In the genomic region with DNA sequence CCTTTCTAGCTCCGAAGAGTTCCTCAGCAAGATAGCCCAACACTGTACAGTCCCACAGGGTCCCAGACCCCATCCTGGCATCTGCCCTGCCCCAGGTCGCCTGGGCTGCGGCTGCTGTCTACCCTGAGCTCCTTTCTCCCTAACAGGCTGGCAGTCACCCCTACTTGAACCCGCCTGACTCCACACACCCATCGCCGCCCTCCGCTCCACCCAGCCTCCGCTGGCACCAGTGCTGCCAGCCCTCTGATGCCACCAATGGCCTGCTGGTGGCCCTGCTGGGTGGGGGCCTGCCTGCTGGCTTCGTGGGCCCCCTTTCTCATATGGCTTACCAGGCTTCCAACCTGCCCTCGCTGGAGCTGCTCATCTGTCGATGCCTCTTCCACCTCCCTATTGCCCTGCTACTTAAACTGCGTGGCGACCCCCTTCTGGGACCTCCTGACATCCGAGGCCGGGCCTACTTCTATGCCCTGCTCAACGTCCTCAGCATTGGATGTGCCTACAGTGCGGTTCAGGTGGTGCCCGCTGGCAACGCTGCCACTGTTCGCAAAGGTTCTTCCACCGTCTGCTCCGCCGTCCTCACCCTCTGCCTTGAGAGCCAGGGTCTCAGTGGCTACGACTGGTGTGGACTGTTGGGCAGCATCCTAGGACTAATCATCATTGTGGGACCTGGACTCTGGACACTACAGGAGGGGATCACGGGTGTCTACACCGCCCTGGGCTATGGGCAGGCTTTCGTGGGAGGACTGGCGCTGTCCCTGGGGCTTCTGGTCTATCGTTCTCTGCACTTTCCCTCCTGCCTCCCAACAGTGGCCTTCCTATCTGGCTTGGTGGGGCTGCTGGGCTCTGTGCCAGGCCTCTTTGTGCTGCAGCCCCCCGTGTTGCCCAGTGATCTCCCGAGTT, we compare ENCODE assay signal across 7 cellular contexts. TPM values are rescaled to one million over a fixed set of nuclear protein-coding genes. Genes with fewer than 3 reads are reported as not detected.
DNase-seq lines count a peak whose midpoint lies in the region; ATAC-seq and TF ChIP-seq lines count a peak whose summit lies in the region.
"Not testable (repeated sequence)": the region's sequence is repeated elsewhere in the genome, so short reads cannot be mapped to it uniquely, and the experiment has no call there.
"Had no signal": no experiment of that assay in that cellular context is flagged by ENCODE, and none has a peak within 500 bp of the region (broad histone marks: within the 10 kb centered on the region; RNA-seq: fewer than 3 reads in every experiment).

No MANE protein-coding gene starts in this region.

- H3F3A ChIP-seq in smooth muscle cell (ENCODE audit: low read depth) = peaks cover 10% of the 10 kb centered on the region

- H4K20me1 ChIP-seq in smooth muscle cell (ENCODE audit: low read depth) = peaks cover 38% of the 10 kb centered on the region

- not testable (repeated sequence) for TF ChIP-seq CTCF in mesothelial cell of epicardium (IDR thresholded peaks at IDR 0.05; ENCODE audit: unreplicated experiment); smooth muscle cell (IDR thresholded peaks at IDR 0.05; ENCODE audit: borderline replicate concordance, insufficient read depth, poor library complexity, severe bottlenecking)

- H3K4me1 ChIP-seq in smooth muscle cell (ENCODE audit: low read depth) = peaks cover 32% of the 10 kb centered on the region

- H3K27ac ChIP-seq in KOPT-K1 (ENCODE audit: low read depth, low read length, poor library complexity, severe bottlenecking) (peak overlapping the region; percentile 99), smooth muscle cell (ENCODE audit: low read depth) (peak overlapping the region; percentile 100)

- H2AFZ ChIP-seq in smooth muscle cell (ENCODE audit: low read depth) = not testable (repeated sequence)

- not testable (repeated sequence) for ATAC-seq in activated T-helper 17 cell treated with anti-CD3 and anti-CD28 coated beads, Interleukin-2, amount 50 U/mL, for 72 hours (replicated peaks); effector memory CD8-positive, alpha-beta T cell (replicated peaks)

- H3K36me3 ChIP-seq in KOPT-K1 (ENCODE audit: insufficient read depth, low read length); smooth muscle cell (ENCODE audit: low read depth): not testable (repeated sequence)

- peak overlapping the region; percentile 100 for H3K27ac Mint-ChIP-seq in activated T-helper 17 cell treated with anti-CD3 and anti-CD28 coated beads, Interleukin-2, amount 50 U/mL, for 72 hours
- peak overlapping the region; percentile 100 for H3K27ac Mint-ChIP-seq in effector memory CD8-positive, alpha-beta T cell
- peak overlapping the region; percentile 100 for H3K27ac Mint-ChIP-seq in mesothelial cell of epicardium

- not testable (repeated sequence) for H3K9me3 ChIP-seq in KOPT-K1 (ENCODE audit: insufficient read depth, low read length, poor library complexity, severe bottlenecking); smooth muscle cell (replicated peaks; ENCODE audit: low read depth)

- not testable (repeated sequence) for DNase-seq in effector memory CD8-positive, alpha-beta T cell; mesothelial cell of epicardium (ENCODE audit: low spot score in 2 of 2, unreplicated experiment in 2 of 2); smooth muscle cell (lab: John Stamatoyannopoulos, UW; ENCODE audit: unreplicated experiment)

- H3K36me3 Mint-ChIP-seq in activated T-helper 17 cell treated with anti-CD3 and anti-CD28 coated beads, Interleukin-2, amount 50 U/mL, for 72 hours (ENCODE audit: low read depth) = peaks cover 45% of the 10 kb centered on the region
- peaks cover 65% of the 10 kb centered on the region for H3K36me3 Mint-ChIP-seq in effector memory CD8-positive, alpha-beta T cell (ENCODE audit: insufficient read depth)
- H3K36me3 Mint-ChIP-seq in mesothelial cell of epicardium = not testable (repeated sequence)

- not testable (repeated sequence) for H3K9me3 Mint-ChIP-seq in activated T-helper 17 cell treated with anti-CD3 and anti-CD28 coated beads, Interleukin-2, amount 50 U/mL, for 72 hours; effector memory CD8-positive, alpha-beta T cell; mesothelial cell of epicardium

- H3K4me2 ChIP-seq in smooth muscle cell = not testable (repeated sequence)

- H3K4me3 ChIP-seq in smooth muscle cell = not testable (repeated sequence)

- H3K4me1 Mint-ChIP-seq in activated T-helper 17 cell treated with anti-CD3 and anti-CD28 coated beads, Interleukin-2, amount 50 U/mL, for 72 hours = peaks cover 49% of the 10 kb centered on the region
- peaks cover 62 to 65% of the 10 kb centered on the region in 2 donors for H3K4me1 Mint-ChIP-seq in effector memory CD8-positive, alpha-beta T cell (ENCODE audit: low read depth in 2 of 2)
- peaks cover 68% of the 10 kb centered on the region for H3K4me1 Mint-ChIP-seq in mesothelial cell of epicardium

- not testable (repeated sequence) for H3K27me3 ChIP-seq in smooth muscle cell (ENCODE audit: low read depth)

- 91% methylated on average over 31 of the region's 31 CpGs for WGBS in smooth muscle cell (ENCODE audit: low lambda C conversion rate)

- not testable (repeated sequence) for H3K9ac ChIP-seq in smooth muscle cell (ENCODE audit: low read depth)

- peak overlapping the region; percentile 86 for H3K4me3 Mint-ChIP-seq in activated T-helper 17 cell treated with anti-CD3 and anti-CD28 coated beads, Interleukin-2, amount 50 U/mL, for 72 hours
- H3K4me3 Mint-ChIP-seq in effector memory CD8-positive, alpha-beta T cell = peak overlapping the region; percentile 99
- H3K4me3 Mint-ChIP-seq in mesothelial cell of epicardium = peak overlapping the region; percentile 97

- H3K27me3 Mint-ChIP-seq in activated T-helper 17 cell treated with anti-CD3 and anti-CD28 coated beads, Interleukin-2, amount 50 U/mL, for 72 hours; effector memory CD8-positive, alpha-beta T cell; mesothelial cell of epicardium (ENCODE audit: low read depth): not testable (repeated sequence)

- peaks cover 49% of the 10 kb centered on the region for H3K79me2 ChIP-seq in smooth muscle cell (ENCODE audit: low read depth)

RNA-seq across cellular contexts. Expression of a gene that starts 0.8 kb away (rescaled TPM):
- not detected for total RNA-seq in activated T-helper 17 cell treated with anti-CD3 and anti-CD28 coated beads, Interleukin-2, amount 50 U/mL, for 72 hours
- total RNA-seq in mesothelial cell of epicardium (not detected in 3 replicates), smooth muscle cell (not detected in 2 replicates)
- polyA plus RNA-seq in smooth muscle cell = 0.51 TPM in 1 of 2 replicates, not detected in the other
- total RNA-seq: lower leg skin, posterior vena cava had no signal

RNA-seq across cellular contexts. Expression of a gene that starts 2.1 kb away (rescaled TPM):
- 100 to 1,000 TPM; 256 to 308 TPM for total RNA-seq in activated T-helper 17 cell treated with anti-CD3 and anti-CD28 coated beads, Interleukin-2, amount 50 U/mL, for 72 hours
- 195 to 208 TPM (median 204 TPM) in 3 replicates for total RNA-seq in mesothelial cell of epicardium
- total RNA-seq in smooth muscle cell = 72.0 and 76.0 TPM in 2 replicates
- 80.2 and 123 TPM in 2 replicates for polyA plus RNA-seq in smooth muscle cell

RNA-seq across cellular contexts. Expression of a gene that starts 2.7 kb away (rescaled TPM):
- 10 to 100 TPM; 18.9 to 27.5 TPM for total RNA-seq in activated T-helper 17 cell treated with anti-CD3 and anti-CD28 coated beads, Interleukin-2, amount 50 U/mL, for 72 hours
- total RNA-seq in mesothelial cell of epicardium (36.4 to 40.1 TPM (median 39.7 TPM) in 3 replicates), smooth muscle cell (24.2 and 25.6 TPM in 2 replicates)
- polyA plus RNA-seq in smooth muscle cell = 22.8 and 26.9 TPM in 2 replicates

RNA-seq across cellular contexts. Expression of a gene that starts 37.2 kb away (rescaled TPM):
- 10 to 100 TPM; 10.9 to 13.0 TPM for total RNA-seq in activated T-helper 17 cell treated with anti-CD3 and anti-CD28 coated beads, Interleukin-2, amount 50 U/mL, for 72 hours
- total RNA-seq in mesothelial cell of epicardium = 15.9 to 17.7 TPM (median 16.0 TPM) in 3 replicates
- total RNA-seq in smooth muscle cell = 8.9 and 12.2 TPM in 2 replicates
- polyA plus RNA-seq in smooth muscle cell = 19.0 and 22.5 TPM in 2 replicates

RNA-seq across cellular contexts. Expression of a gene that starts 42.8 kb away (rescaled TPM):
- total RNA-seq in activated T-helper 17 cell treated with anti-CD3 and anti-CD28 coated beads, Interleukin-2, amount 50 U/mL, for 72 hours = 10 to 100 TPM in 1 of 2 donors, 1 to 10 TPM in 1; 4.4 to 16.9 TPM
- total RNA-seq in mesothelial cell of epicardium (24.8 to 26.8 TPM (median 26.5 TPM) in 3 replicates), smooth muscle cell (21.3 and 28.5 TPM in 2 replicates)
- 13.9 and 30.9 TPM in 2 replicates for polyA plus RNA-seq in smooth muscle cell
